1 cellular context compared by ENCODE assay signal in the genomic region with DNA sequence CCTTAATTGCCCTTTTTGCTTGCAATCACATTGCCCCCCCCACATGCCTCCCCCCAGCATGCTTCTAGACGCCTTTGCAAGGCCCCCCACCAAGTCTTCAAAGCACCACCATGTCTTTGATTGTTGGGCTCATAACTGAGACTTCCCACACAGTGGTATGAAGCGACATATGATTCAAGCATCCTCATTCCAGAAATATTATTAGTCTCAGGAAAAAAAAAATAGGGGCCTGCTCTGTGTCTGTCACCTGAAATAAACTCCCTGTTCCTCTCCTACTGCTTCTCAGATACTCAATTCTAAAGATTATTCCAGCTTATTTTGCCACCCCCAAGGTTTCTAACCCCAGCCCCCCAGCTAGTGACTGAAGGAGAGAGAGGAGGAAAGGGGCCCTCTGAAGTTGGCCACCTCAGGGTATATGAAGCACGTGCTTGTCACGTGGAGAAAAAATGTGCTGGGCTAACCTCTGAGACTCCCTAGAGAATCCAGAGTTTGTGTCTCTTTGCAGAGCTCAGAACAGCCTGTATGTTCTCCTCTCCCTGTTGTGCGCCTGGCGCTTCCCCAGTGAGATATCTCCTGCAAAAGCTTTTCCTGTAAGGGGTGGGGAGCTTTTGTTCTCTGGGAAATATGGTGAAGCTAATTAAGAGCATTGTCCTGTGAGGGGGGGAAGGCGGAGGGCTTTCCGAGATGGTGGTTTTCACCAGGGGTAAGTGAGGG.
TF ChIP-seq lines count a peak whose summit lies in the region.

No MANE protein-coding gene starts in this region.

TF ChIP-seq in SK-N-SH, 30 proteins besides CTCF, POLR2A, EP300 and RAD21 (continued from another document):
- TF ChIP-seq, protein P1, sequence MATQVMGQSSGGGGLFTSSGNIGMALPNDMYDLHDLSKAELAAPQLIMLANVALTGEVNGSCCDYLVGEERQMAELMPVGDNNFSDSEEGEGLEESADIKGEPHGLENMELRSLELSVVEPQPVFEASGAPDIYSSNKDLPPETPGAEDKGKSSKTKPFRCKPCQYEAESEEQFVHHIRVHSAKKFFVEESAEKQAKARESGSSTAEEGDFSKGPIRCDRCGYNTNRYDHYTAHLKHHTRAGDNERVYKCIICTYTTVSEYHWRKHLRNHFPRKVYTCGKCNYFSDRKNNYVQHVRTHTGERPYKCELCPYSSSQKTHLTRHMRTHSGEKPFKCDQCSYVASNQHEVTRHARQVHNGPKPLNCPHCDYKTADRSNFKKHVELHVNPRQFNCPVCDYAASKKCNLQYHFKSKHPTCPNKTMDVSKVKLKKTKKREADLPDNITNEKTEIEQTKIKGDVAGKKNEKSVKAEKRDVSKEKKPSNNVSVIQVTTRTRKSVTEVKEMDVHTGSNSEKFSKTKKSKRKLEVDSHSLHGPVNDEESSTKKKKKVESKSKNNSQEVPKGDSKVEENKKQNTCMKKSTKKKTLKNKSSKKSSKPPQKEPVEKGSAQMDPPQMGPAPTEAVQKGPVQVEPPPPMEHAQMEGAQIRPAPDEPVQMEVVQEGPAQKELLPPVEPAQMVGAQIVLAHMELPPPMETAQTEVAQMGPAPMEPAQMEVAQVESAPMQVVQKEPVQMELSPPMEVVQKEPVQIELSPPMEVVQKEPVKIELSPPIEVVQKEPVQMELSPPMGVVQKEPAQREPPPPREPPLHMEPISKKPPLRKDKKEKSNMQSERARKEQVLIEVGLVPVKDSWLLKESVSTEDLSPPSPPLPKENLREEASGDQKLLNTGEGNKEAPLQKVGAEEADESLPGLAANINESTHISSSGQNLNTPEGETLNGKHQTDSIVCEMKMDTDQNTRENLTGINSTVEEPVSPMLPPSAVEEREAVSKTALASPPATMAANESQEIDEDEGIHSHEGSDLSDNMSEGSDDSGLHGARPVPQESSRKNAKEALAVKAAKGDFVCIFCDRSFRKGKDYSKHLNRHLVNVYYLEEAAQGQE (IDR thresholded peaks at IDR 0.05; ENCODE audit: low read depth, low read length): no peak
- peak; percentile 63 for TF ChIP-seq PBX3 (IDR thresholded peaks at IDR 0.05)
- no peak for TF ChIP-seq SIN3A (IDR thresholded peaks at IDR 0.05; ENCODE audit: borderline replicate concordance, low read depth, low read length)
- no peak for TF ChIP-seq NRF1 (IDR thresholded peaks at IDR 0.05; ENCODE audit: low read depth, low read length)
- no peak for TF ChIP-seq JUND (IDR thresholded peaks at IDR 0.05)
- no peak for TF ChIP-seq GABPA (IDR thresholded peaks at IDR 0.05; ENCODE audit: low read depth)
- 0 out of 2 replicates have a peak, but pooled peaks have one; percentile 5 for TF ChIP-seq FOSL2 (IDR thresholded peaks at IDR 0.05; ENCODE audit: borderline replicate concordance, low read depth)
- no peak for TF ChIP-seq FOXJ3 (CRISPR knock-in tag; IDR thresholded peaks at IDR 0.05)
- TF ChIP-seq MXI1 (IDR thresholded peaks at IDR 0.05; ENCODE audit: low read depth, low read length): no peak
- TF ChIP-seq TAF1 (IDR thresholded peaks at IDR 0.05; ENCODE audit: borderline replicate concordance, low read depth, low read length): no peak
- no peak for TF ChIP-seq NFIC (IDR thresholded peaks at IDR 0.05; ENCODE audit: borderline replicate concordance)
- TF ChIP-seq RFX5 (IDR thresholded peaks at IDR 0.05; ENCODE audit: low read length): no peak
- TF ChIP-seq USF1 (IDR thresholded peaks at IDR 0.05; ENCODE audit: borderline replicate concordance, low read depth): peak; percentile 38; the same call in 1 of the 2 replicates
- no peak for TF ChIP-seq ZBTB33 (IDR thresholded peaks at IDR 0.05; ENCODE audit: borderline replicate concordance, low read depth)
- TF ChIP-seq TCF12 (IDR thresholded peaks at IDR 0.05): peak; percentile 73
- TF ChIP-seq TEAD4 (IDR thresholded peaks at IDR 0.05; ENCODE audit: borderline replicate concordance, insufficient read depth): no peak
- no peak for TF ChIP-seq EZH2phosphoT487 (IDR thresholded peaks at IDR 0.05; ENCODE audit: borderline replicate concordance, low read depth)
